In the genomic region with DNA sequence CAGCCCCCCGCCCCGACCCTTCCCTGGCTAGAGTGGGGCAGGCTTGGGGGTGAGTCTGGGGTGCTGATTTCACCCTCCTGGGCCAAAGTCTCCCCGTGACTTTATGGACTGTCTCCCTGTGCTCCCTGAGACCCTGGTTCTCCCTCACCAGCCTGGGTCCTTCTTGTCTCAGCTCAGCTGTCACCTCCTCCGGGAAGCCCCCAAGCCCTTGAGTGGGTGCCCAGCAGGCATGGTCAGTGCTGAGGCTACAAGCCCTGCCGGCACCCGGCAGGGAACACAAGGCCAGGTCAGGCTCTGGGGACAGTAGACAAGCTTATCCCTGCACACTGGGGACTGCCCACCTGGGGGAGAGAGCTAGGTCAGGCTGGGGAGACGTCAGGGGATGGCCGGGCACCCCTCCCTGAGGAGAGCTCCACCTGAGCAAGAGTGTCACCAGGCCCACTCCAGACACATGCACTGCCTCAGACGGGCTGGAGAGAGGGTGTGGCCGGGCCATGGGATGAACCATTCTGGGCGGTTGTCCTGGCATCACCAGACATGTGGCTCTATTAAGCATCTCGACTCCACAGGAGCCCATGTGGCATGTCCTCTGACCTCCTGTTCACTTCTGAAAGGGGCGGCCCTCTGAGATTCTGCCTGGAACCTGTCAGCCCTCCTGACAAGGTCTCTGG, we compare ENCODE assay signal across 26 cellular contexts. TPM values are rescaled to one million over a fixed set of nuclear protein-coding genes. Genes with fewer than 3 reads are reported as not detected.
A peak's percentile ranks its signal among the peaks of the same experiment; 100 is the strongest.
DNase-seq lines count a peak whose midpoint lies in the region; ATAC-seq, FAIRE-seq and TF ChIP-seq lines count a peak whose summit lies in the region.
"Had no signal": no experiment of that assay in that cellular context is flagged by ENCODE, and none has a peak within 500 bp of the region (broad histone marks: within the 10 kb centered on the region; RNA-seq: fewer than 3 reads in every experiment).

No MANE protein-coding gene starts in this region.

- no peaks in the 10 kb centered on the region for H3K27me3 ChIP-seq in right lobe of liver
- H3K27me3 ChIP-seq in HepG2 (ENCODE audit: control insufficient read depth in 1 of 2, insufficient read depth in 2 of 2, low read length in 2 of 2), result peaks cover 8 to 52% of the 10 kb centered on the region in 2 experiments; a peak in 4 of 5 replicates
- H3K27me3 ChIP-seq in K562 (ENCODE audit: control insufficient read depth in 2 of 2, insufficient read depth in 2 of 2, low read length in 2 of 2), result peaks cover 53 to 82% of the 10 kb centered on the region in 2 experiments
- peaks cover 0 to 43% (median 2%) of the 10 kb centered on the region in 3 experiments for H3K27me3 ChIP-seq in neuronal stem cell (ENCODE audit: control insufficient read depth in 3 of 3, insufficient read depth in 3 of 3, low read depth in 1 of 3, low read length in 3 of 3)

- peak overlapping the region; percentile 36 for H2AK5ac ChIP-seq in neuronal stem cell (ENCODE audit: low read depth, low read length)

- POLR2A ChIA-PET in HepG2 (lab: Yijun Ruan, JAX) (no interaction called here), K562 (lab: Yijun Ruan, JAX) (interaction anchor here (0.6 to 1.5 kb wide), 4 partner anchors 8 to 657 kb away, joined by 3 to 7 read pairs (median 3); no protein-coding TSS in a partner anchor), GM10248 (lab: Yijun Ruan, JAX) (no interaction called here)

- H3K36me3 ChIP-seq in right lobe of liver (no peaks in the 10 kb centered on the region), HepG2 (replicated peaks in 1 of 2; ENCODE audit: control insufficient read depth in 1 of 2, insufficient read depth in 2 of 2, low read length in 2 of 2) (no peaks in the 10 kb centered on the region), K562 (ENCODE audit: control insufficient read depth, insufficient read depth, low read length) (no peaks in the 10 kb centered on the region), neuronal stem cell (replicated peaks in 1 of 2; ENCODE audit: control insufficient read depth in 2 of 2, insufficient read depth in 2 of 2, low read length in 2 of 2) (no peaks in the 10 kb centered on the region)

- no peak overlapping the region for H2BK5ac ChIP-seq in neuronal stem cell (ENCODE audit: low read length)

- H3K4me1 ChIP-seq in right lobe of liver, result peaks cover 0 to 19% (median 7%) of the 10 kb centered on the region in 4 donors
- H3K4me1 ChIP-seq in HepG2 (ENCODE audit: insufficient read depth, low read length), result no peaks in the 10 kb centered on the region
- H3K4me1 ChIP-seq in K562 (replicated peaks in 1 of 2; ENCODE audit: control insufficient read depth in 2 of 2, insufficient read depth in 2 of 2, low read length in 2 of 2), result peaks cover 0 to 24% of the 10 kb centered on the region in 2 experiments; a peak in 2 of 5 replicates
- peaks cover 0 to 2% of the 10 kb centered on the region in 2 donors for H3K4me1 ChIP-seq in neuronal stem cell (ENCODE audit: control insufficient read depth in 2 of 2, insufficient read depth in 1 of 2, low read depth in 1 of 2, low read length in 2 of 2)
- H3K4me1 ChIP-seq: A549 had no signal

- no peak overlapping the region for H3K4ac ChIP-seq in neuronal stem cell (ENCODE audit: low read length)

- no peak overlapping the region for H3K4me3 ChIP-seq in right lobe of liver
- no peak overlapping the region for H3K4me3 ChIP-seq in HepG2 (replicated peaks in 1 of 3; ENCODE audit: insufficient read depth in 1 of 3, low read depth in 2 of 3, low read length in 3 of 3)
- no peak overlapping the region for H3K4me3 ChIP-seq in K562
- no peak overlapping the region for H3K4me3 ChIP-seq in neuronal stem cell (ENCODE audit: low read length in 2 of 2)
- H3K4me3 ChIP-seq: A549, GM12878 had no signal

- TF ChIP-seq EP300 in HepG2 (IDR thresholded peaks at IDR 0.05; ENCODE audit: low read depth in 2 of 2, low read length in 2 of 2), result no peak
- TF ChIP-seq EP300 in HepG2 (CRISPR knock-in tag; IDR thresholded peaks at IDR 0.05; ENCODE audit: borderline replicate concordance), result no peak
- no peak for TF ChIP-seq EP300 in K562 (IDR thresholded peaks at IDR 0.05; ENCODE audit: low read length)

- CTCF ChIA-PET in HepG2 (lab: Yijun Ruan, JAX; ENCODE audit: low intra/inter-chr PET ratio, low total read pairs) (no interaction called here), K562 (lab: Yijun Ruan, JAX; ENCODE audit: low intra/inter-chr PET ratio) (interaction anchor here (0.9 kb wide), 1 partner anchor 166 kb away, joined by 3 read pairs; no protein-coding TSS in a partner anchor), GM10248 (lab: Yijun Ruan, JAX) (interaction anchor here (1.2 kb wide), 1 partner anchor 133 kb away, joined by 4 read pairs; no protein-coding TSS in a partner anchor)

- TF ChIP-seq CTCF in right lobe of liver (IDR thresholded peaks at IDR 0.05) (no peak), HepG2 (CRISPR knock-in tag; IDR thresholded peaks at IDR 0.05) (no peak), K562 (IDR thresholded peaks at IDR 0.05 in 2 of 3, conservative IDR thresholded peaks at IDR 0.05 in 1 of 3; ENCODE audit: insufficient read depth in 2 of 3, low read depth in 1 of 3, low read length in 3 of 3) (no peak), GM10248 (IDR thresholded peaks at IDR 0.05; ENCODE audit: control extremely low read depth, extremely low read depth, low read depth, missing control alignments) (no peak)

- H3K14ac ChIP-seq in neuronal stem cell (ENCODE audit: low read length), result peak overlapping the region; percentile 63

- H4K91ac ChIP-seq in neuronal stem cell (ENCODE audit: low read depth, low read length, poor library complexity), result no peak overlapping the region

- ATAC-seq in right lobe of liver (peak in 1 of 4 donors; percentile 4), HepG2 (no peak), K562 (no peak), HG03469 (IDR thresholded peaks at IDR 0.05; ENCODE audit: unreplicated experiment) (no peak)
- ATAC-seq: A549, GM12878 had no signal

- intact Hi-C loops in right lobe of liver (cut with DNase I) (no loop called here), HepG2 (cut with micrococcal nuclease; ENCODE audit: unreplicated experiment) (no loop called here), K562 (cut with micrococcal nuclease) (loop anchor here (10.0 kb wide), 1 partner anchor 316 kb away; no protein-coding TSS in a partner anchor)

- TF ChIP-seq RAD21 in HepG2 (CRISPR knock-in tag; IDR thresholded peaks at IDR 0.05) (no peak), K562 (CRISPR knock-in tag; conservative IDR thresholded peaks at IDR 0.05 in 1 of 2, IDR thresholded peaks at IDR 0.05 in 1 of 2) (no peak)

- H3K9ac ChIP-seq in HepG2 (ENCODE audit: insufficient read depth, low read depth, low read length) (no peak overlapping the region), K562 (ENCODE audit: insufficient read depth in 1 of 2, low read depth in 2 of 2, low read length in 2 of 2) (peak overlapping the region in 1 of 2 experiments; percentile 15; a peak in 1 of 4 replicates), neuronal stem cell (ENCODE audit: low read depth, low read length, poor library complexity) (no peak overlapping the region)

- H2BK12ac ChIP-seq in neuronal stem cell (ENCODE audit: low read length), result no peak overlapping the region

- in situ Hi-C loops in HepG2 (cut with HindIII; ENCODE audit: extremely low pct_ligation_motif_present, low pct_unique_long_range_greater_than_20kb) (loop anchor here (25.0 kb wide), 1 partner anchor 1328 kb away; no protein-coding TSS in a partner anchor), K562 (cut with MboI) (loop anchor here (5.0 kb wide), 1 partner anchor 133 kb away; no protein-coding TSS in a partner anchor)

- H3K9me3 ChIP-seq in right lobe of liver (no peaks in the 10 kb centered on the region), HepG2 (ENCODE audit: low read length) (no peaks in the 10 kb centered on the region), K562 (replicated peaks; ENCODE audit: control insufficient read depth, insufficient read depth, low read depth, low read length) (no peaks in the 10 kb centered on the region), neuronal stem cell (replicated peaks in 1 of 2; ENCODE audit: control insufficient read depth in 2 of 2, insufficient read depth in 1 of 2, low read depth in 1 of 2, low read length in 2 of 2) (no peaks in the 10 kb centered on the region)
- H3K9me3 ChIP-seq: A549 had no signal

- no peak overlapping the region for H2BK15ac ChIP-seq in neuronal stem cell (ENCODE audit: low read length)

- H3K18ac ChIP-seq in neuronal stem cell (ENCODE audit: low read length), result peak overlapping the region; percentile 52

- H4K20me1 ChIP-seq in HepG2 (ENCODE audit: insufficient read depth, low read length) (no peaks in the 10 kb centered on the region), K562 (replicated peaks; ENCODE audit: control insufficient read depth, insufficient read depth, low read length) (peaks cover 40% of the 10 kb centered on the region)

- H3K79me2 ChIP-seq in HepG2 (ENCODE audit: insufficient read depth, low read length) (no peaks in the 10 kb centered on the region), K562 (ENCODE audit: control insufficient read depth, insufficient read depth, low read length) (no peaks in the 10 kb centered on the region)

- WGBS in right lobe of liver (ENCODE audit: insufficient coverage, low coverage, low lambda C conversion rate, missing lambda C conversion rate), result 68% methylated on average over 4 of the region's 13 CpGs
- 0% methylated on average over 2 of the region's 13 CpGs for WGBS in HepG2 (ENCODE audit: low lambda C conversion rate)
- 2% methylated on average over 13 of the region's 13 CpGs for WGBS in K562 (ENCODE audit: insufficient coverage, low coverage, missing lambda C conversion rate)
- WGBS in neuronal stem cell (ENCODE audit: extremely low coverage in 2 of 2, insufficient read length in 2 of 2, insufficient replicate concordance in 1 of 2), 2 donors, result no CpG with 5 or more reads among the region's 13 CpGs

- DNase-seq in right lobe of liver (peak in 1 of 3 donors; percentile 78), HepG2 (ENCODE audit: low spot score) (no peak), K562 (ENCODE audit: extremely low read depth in 1 of 4, low spot score in 3 of 4) (peak in 2 of 4 experiments; percentile 31 to 43), neuronal stem cell (ENCODE audit: low spot score) (no peak), GM10248 (ENCODE audit: extremely low spot score) (no peak), iPS-NIHi11 (ENCODE audit: low spot score) (no peak)
- DNase-seq: AML-193; C1 segment of cervical spinal cord; CD4-positive, alpha-beta memory T cell; CD4-positive, CD25-positive, alpha-beta regulatory T cell; CD8-positive, alpha-beta memory T cell; COR-L47; DMS 273 treated with DMSO at 0.1 percent for 48 hours; DMS153; DMS53; DMS79 treated with DMSO at 0.1 percent for 48 hours; GF-D8 had no signal

- no peaks in the 10 kb centered on the region for H3K9me1 ChIP-seq in K562 (ENCODE audit: control insufficient read depth, insufficient read depth, low read length)

- H3K79me1 ChIP-seq in neuronal stem cell (ENCODE audit: low read depth, low read length), result no peaks in the 10 kb centered on the region

- TF ChIP-seq POLR2A in right lobe of liver (IDR thresholded peaks at IDR 0.05), result no peak
- TF ChIP-seq POLR2A in HepG2 (IDR thresholded peaks at IDR 0.05; ENCODE audit: insufficient read depth in 1 of 2, low read depth in 2 of 2, low read length in 2 of 2), result no peak
- TF ChIP-seq POLR2A in K562 (conservative IDR thresholded peaks at IDR 0.05), result no peak

- H2BK120ac ChIP-seq in neuronal stem cell (ENCODE audit: low read depth, low read length), result no peak overlapping the region

- peak overlapping the region; percentile 73 for H3K23ac ChIP-seq in neuronal stem cell (ENCODE audit: low read depth, low read length, poor library complexity)

- H3K4me2 ChIP-seq in HepG2 (ENCODE audit: low read depth, low read length), result no peak overlapping the region
- H3K4me2 ChIP-seq in K562 (ENCODE audit: insufficient read depth, low read length), result no peak overlapping the region
- H3K4me2 ChIP-seq in neuronal stem cell (ENCODE audit: insufficient read depth, low read length, poor library complexity, severe bottlenecking), result no peak overlapping the region
- H3K4me2 ChIP-seq: A549 had no signal

- H4K8ac ChIP-seq in neuronal stem cell (ENCODE audit: low read depth, low read length), result no peak overlapping the region

- FAIRE-seq in HepG2 (lab: Jason Lieb, UNC) (no peak), K562 (lab: Jason Lieb, UNC) (no peak)
- FAIRE-seq: A549, G401.6, GM12878, GM12892, GM18507, GM19239 had no signal

- no peak overlapping the region for H2AFZ ChIP-seq in HepG2 (ENCODE audit: low read length)
- H2AFZ ChIP-seq in K562 (ENCODE audit: low read depth, low read length), result no peak overlapping the region
- H2AFZ ChIP-seq in neuronal stem cell (ENCODE audit: low read length), result no peak overlapping the region

- BruUV-seq in HepG2 (replicated peaks; lab: Mats Ljungman, UMichigan) (no TSS peak), K562 (replicated peaks; lab: Mats Ljungman, UMichigan) (no TSS peak)

- H3K27ac ChIP-seq in right lobe of liver, result peak overlapping the region in 2 of 3 donors; percentile 84 to 93
- no peak overlapping the region for H3K27ac ChIP-seq in HepG2 (ENCODE audit: extremely low read length, insufficient read depth, low read length)
- no peak overlapping the region for H3K27ac ChIP-seq in K562 (ENCODE audit: extremely low read depth, low read depth, low read length)
- H3K27ac ChIP-seq in neuronal stem cell (replicated peaks; ENCODE audit: low read length), result no peak overlapping the region
- H3K27ac ChIP-seq: 22Rv1, A549 had no signal

RNA-seq across cellular contexts. Expression of a gene that starts 22.6 kb away (rescaled TPM):
- total RNA-seq in right lobe of liver, result 10 to 100 TPM in 2 of 6 experiments, 1 to 10 TPM in 4; 3.0 to 12.4 (median 8.5) TPM
- total RNA-seq in HepG2 (2016; rRNA removed; fragmentation: Illumina TruSeq; extraction: Trizol), result 0.11 and 0.22 TPM in 2 replicates
- total RNA-seq in HepG2 (2016; cell fraction: cytosol; rRNA removed; fragmentation: Illumina TruSeq; extraction: Trizol; ENCODE audit: low read depth), result 0.20 and 0.35 TPM in 2 replicates
- total RNA-seq in HepG2 (2016; cell fraction: insoluble cytoplasmic fraction; rRNA removed; fragmentation: Illumina TruSeq; extraction: Trizol), result 0.10 and 0.35 TPM in 2 replicates
- total RNA-seq in HepG2 (2016; cell fraction: membrane; rRNA removed; fragmentation: Illumina TruSeq; extraction: Trizol), result 0.49 and 0.93 TPM in 2 replicates
- 0.65 TPM in 1 of 2 replicates, not detected in the other for total RNA-seq in HepG2 (2016; cell fraction: nucleus; rRNA removed; fragmentation: Illumina TruSeq; extraction: Trizol)
- polyA plus RNA-seq in HepG2 (2011; rRNA removed), result 0.54 and 0.77 TPM in 2 replicates
- 0.36 and 1.4 TPM in 2 replicates for polyA plus RNA-seq in HepG2 (2011; cell fraction: cytosol; rRNA removed)
- polyA plus RNA-seq in HepG2 (2011; cell fraction: nucleus; rRNA removed), result 0.54 and 1.4 TPM in 2 replicates
- 0.07 and 0.17 TPM in 2 replicates for polyA plus RNA-seq in HepG2 (2012)
- 0.42 and 0.51 TPM in 2 replicates for polyA plus RNA-seq in HepG2 (2016; cell fraction: cytosol; fragmentation: Illumina TruSeq; extraction: Trizol; ENCODE audit: low read depth)
- 0.57 and 0.67 TPM in 2 replicates for polyA plus RNA-seq in HepG2 (2016; cell fraction: insoluble cytoplasmic fraction; fragmentation: Illumina TruSeq; extraction: Trizol; ENCODE audit: low read depth)
- 0.86 and 1.3 TPM in 2 replicates for polyA plus RNA-seq in HepG2 (2016; cell fraction: membrane; fragmentation: Illumina TruSeq; extraction: Trizol; ENCODE audit: low read depth)
- polyA plus RNA-seq in HepG2 (2016; cell fraction: nucleus; fragmentation: Illumina TruSeq; extraction: Trizol; ENCODE audit: insufficient read depth, low read depth), result 0.70 and 1.5 TPM in 2 replicates
- polyA minus RNA-seq in HepG2 (2011; rRNA and poly(A)+ RNA removed; ENCODE audit: low replicate concordance), result 2.3 and 4.0 TPM in 2 replicates
- polyA minus RNA-seq in HepG2 (2011; cell fraction: cytosol; rRNA and poly(A)+ RNA removed), result 0.99 and 1.4 TPM in 2 replicates
- not detected in 2 replicates for polyA minus RNA-seq in HepG2 (2011; cell fraction: nucleus; rRNA and poly(A)+ RNA removed)
- total RNA-seq in K562 (2011; cell fraction: chromatin; rRNA removed; ENCODE audit: low replicate concordance), result 0.62 and 4.8 TPM in 2 replicates
- 7.4 and 9.8 TPM in 2 replicates for total RNA-seq in K562 (2011; cell fraction: nucleolus; rRNA removed)
- 3.2 and 3.7 TPM in 2 replicates for total RNA-seq in K562 (2011; cell fraction: nucleoplasm; rRNA removed)
- total RNA-seq in K562 (2014; rRNA removed), result 1.5 and 2.3 TPM in 2 replicates
- total RNA-seq in K562 (2014; rRNA removed; fragmentation: Illumina TruSeq; extraction: Trizol), result not detected in 2 replicates
- 0.41 and 0.43 TPM in 2 replicates for total RNA-seq in K562 (2015; rRNA removed; fragmentation: Illumina TruSeq; extraction: Trizol)
- 2.8 and 3.0 TPM in 2 replicates for total RNA-seq in K562 (2021)
- 1.3 and 4.4 TPM in 2 replicates for polyA plus RNA-seq in K562 (2011; rRNA removed)
- 5.9 and 9.9 TPM in 2 replicates for polyA plus RNA-seq in K562 (2011; cell fraction: cytosol; rRNA removed)
- polyA plus RNA-seq in K562 (2011; cell fraction: nucleus; rRNA removed), result 2.9 and 3.5 TPM in 2 replicates
- polyA plus RNA-seq in K562 (2012), result 2.9 and 4.6 TPM in 2 replicates
- 0.46 TPM in 1 of 2 replicates, not detected in the other for polyA plus RNA-seq in K562 (2014; fragmentation: Illumina TruSeq; extraction: Trizol)
- polyA plus RNA-seq in K562 (2014; fragmentation: Nextera tagmentation; extraction: Ambion mirVana), result under 1 TPM in 1 of 2 experiments, not detected in 1; 0.04 TPM
- 1.2 and 2.3 TPM in 2 replicates for polyA plus RNA-seq in K562 (2014; rRNA removed)
- polyA minus RNA-seq in K562 (2011; rRNA and poly(A)+ RNA removed), result 1.0 and 1.5 TPM in 2 replicates
- 5.1 and 13.6 TPM in 2 replicates for polyA minus RNA-seq in K562 (2011; cell fraction: cytosol; rRNA and poly(A)+ RNA removed)
- 0.40 and 1.3 TPM in 2 replicates for polyA minus RNA-seq in K562 (2011; cell fraction: nucleus; rRNA and poly(A)+ RNA removed)
- polyA plus RNA-seq in neuronal stem cell (2013, experiment 1 of 2), result 23.2 TPM
- polyA plus RNA-seq in neuronal stem cell (2013, experiment 2 of 2), result 22.9 TPM
- polyA plus RNA-seq: CD14-positive monocyte had no signal

RNA-seq across cellular contexts. Expression of a gene that starts 29.1 kb away (rescaled TPM):
- total RNA-seq in right lobe of liver, result 10 to 100 TPM; 32.6 to 79.9 (median 50.9) TPM
- total RNA-seq in HepG2 (2016; rRNA removed; fragmentation: Illumina TruSeq; extraction: Trizol), result 28.6 and 35.3 TPM in 2 replicates
- 183 and 197 TPM in 2 replicates for total RNA-seq in HepG2 (2016; cell fraction: cytosol; rRNA removed; fragmentation: Illumina TruSeq; extraction: Trizol; ENCODE audit: low read depth)
- 29.9 and 35.6 TPM in 2 replicates for total RNA-seq in HepG2 (2016; cell fraction: insoluble cytoplasmic fraction; rRNA removed; fragmentation: Illumina TruSeq; extraction: Trizol)
- 126 and 141 TPM in 2 replicates for total RNA-seq in HepG2 (2016; cell fraction: membrane; rRNA removed; fragmentation: Illumina TruSeq; extraction: Trizol)
- total RNA-seq in HepG2 (2016; cell fraction: nucleus; rRNA removed; fragmentation: Illumina TruSeq; extraction: Trizol), result 12.8 and 14.2 TPM in 2 replicates
- 17.5 and 21.0 TPM in 2 replicates for polyA plus RNA-seq in HepG2 (2011; rRNA removed)
- 19.5 and 31.1 TPM in 2 replicates for polyA plus RNA-seq in HepG2 (2011; cell fraction: cytosol; rRNA removed)
- 16.0 and 19.9 TPM in 2 replicates for polyA plus RNA-seq in HepG2 (2011; cell fraction: nucleus; rRNA removed)
- polyA plus RNA-seq in HepG2 (2012), result 11.2 and 14.4 TPM in 2 replicates
- 265 and 266 TPM in 2 replicates for polyA plus RNA-seq in HepG2 (2016; cell fraction: cytosol; fragmentation: Illumina TruSeq; extraction: Trizol; ENCODE audit: low read depth)
- 34.5 and 37.0 TPM in 2 replicates for polyA plus RNA-seq in HepG2 (2016; cell fraction: insoluble cytoplasmic fraction; fragmentation: Illumina TruSeq; extraction: Trizol; ENCODE audit: low read depth)
- 152 and 154 TPM in 2 replicates for polyA plus RNA-seq in HepG2 (2016; cell fraction: membrane; fragmentation: Illumina TruSeq; extraction: Trizol; ENCODE audit: low read depth)
- polyA plus RNA-seq in HepG2 (2016; cell fraction: nucleus; fragmentation: Illumina TruSeq; extraction: Trizol; ENCODE audit: insufficient read depth, low read depth), result 28.6 and 30.7 TPM in 2 replicates
- polyA minus RNA-seq in HepG2 (2011; rRNA and poly(A)+ RNA removed; ENCODE audit: low replicate concordance), result 13.0 and 13.4 TPM in 2 replicates
- 6.3 and 8.1 TPM in 2 replicates for polyA minus RNA-seq in HepG2 (2011; cell fraction: cytosol; rRNA and poly(A)+ RNA removed)
- polyA minus RNA-seq in HepG2 (2011; cell fraction: nucleus; rRNA and poly(A)+ RNA removed), result 3.0 and 4.2 TPM in 2 replicates
- 5.8 and 25.8 TPM in 2 replicates for total RNA-seq in K562 (2011; cell fraction: chromatin; rRNA removed; ENCODE audit: low replicate concordance)
- 37.9 and 39.6 TPM in 2 replicates for total RNA-seq in K562 (2011; cell fraction: nucleolus; rRNA removed)
- total RNA-seq in K562 (2011; cell fraction: nucleoplasm; rRNA removed), result 19.9 and 28.5 TPM in 2 replicates
- total RNA-seq in K562 (2014; rRNA removed), result 151 and 163 TPM in 2 replicates
- 14.1 and 20.0 TPM in 2 replicates for total RNA-seq in K562 (2014; rRNA removed; fragmentation: Illumina TruSeq; extraction: Trizol)
- total RNA-seq in K562 (2015; rRNA removed; fragmentation: Illumina TruSeq; extraction: Trizol), result 78.1 and 78.6 TPM in 2 replicates
- total RNA-seq in K562 (2021), result 95.3 and 101 TPM in 2 replicates
- polyA plus RNA-seq in K562 (2011; rRNA removed), result 51.0 and 88.0 TPM in 2 replicates
- polyA plus RNA-seq in K562 (2011; cell fraction: cytosol; rRNA removed), result 116 and 204 TPM in 2 replicates
- polyA plus RNA-seq in K562 (2011; cell fraction: nucleus; rRNA removed), result 72.9 and 95.1 TPM in 2 replicates
- 80.6 and 161 TPM in 2 replicates for polyA plus RNA-seq in K562 (2012)
- polyA plus RNA-seq in K562 (2014; fragmentation: Illumina TruSeq; extraction: Trizol), result 40.4 and 66.5 TPM in 2 replicates
- 1 to 10 TPM; 3.6 to 8.1 TPM for polyA plus RNA-seq in K562 (2014; fragmentation: Nextera tagmentation; extraction: Ambion mirVana)
- polyA plus RNA-seq in K562 (2014; rRNA removed), result 113 and 117 TPM in 2 replicates
- 14.8 and 17.4 TPM in 2 replicates for polyA minus RNA-seq in K562 (2011; rRNA and poly(A)+ RNA removed)
- polyA minus RNA-seq in K562 (2011; cell fraction: cytosol; rRNA and poly(A)+ RNA removed), result 35.4 and 39.9 TPM in 2 replicates
- polyA minus RNA-seq in K562 (2011; cell fraction: nucleus; rRNA and poly(A)+ RNA removed), result 29.2 and 43.1 TPM in 2 replicates
- 26.0 TPM for polyA plus RNA-seq in neuronal stem cell (2013, experiment 1 of 2)
- polyA plus RNA-seq in neuronal stem cell (2013, experiment 2 of 2), result 25.8 TPM

Comparison
In these comparisons a context has a peak if more than half of its experiments do, and no peak if none do; other contexts are left out.
1. H3K27ac ChIP-seq: peak in right lobe of liver (2 of 3); none in HepG2 (single experiment), K562 (single experiment) and neuronal stem cell (single experiment).